9 cellular contexts compared by ENCODE assay signal in genomic region chr19:1883784-1884183, GRCh38. TPM values are rescaled to one million over a fixed set of nuclear protein-coding genes. Genes with fewer than 3 reads are reported as not detected.
A peak's percentile ranks its signal among the peaks of the same experiment; 100 is the strongest.
DNase-seq lines count a peak whose midpoint lies in the region; ATAC-seq and TF ChIP-seq lines count a peak whose summit lies in the region.
"Had no signal": no experiment of that assay in that cellular context is flagged by ENCODE, and none has a peak within 500 bp of the region (broad histone marks: within the 10 kb centered on the region; RNA-seq: fewer than 3 reads in every experiment).

No MANE protein-coding gene starts in this region.

- no peak overlapping the region for H2BK5ac ChIP-seq in H9 (ENCODE audit: insufficient read length, low read length)

- WGBS in H9 (ENCODE audit: extremely low coverage, insufficient read length, low lambda C conversion rate): no CpG with 5 or more reads among the region's 8 CpGs
- WGBS in right cardiac atrium: 20% methylated on average over 8 of the region's 8 CpGs
- 34 to 42% (median 38%) methylated on average over 8 of the region's 8 CpGs for WGBS in spleen, 5 donors

- no peak overlapping the region for H2AFZ ChIP-seq in H9 (ENCODE audit: low read length)

- H4K5ac ChIP-seq in H9 (ENCODE audit: insufficient read length, low read depth, low read length): no peak overlapping the region

- DNase-seq in H9: no peak
- DNase-seq in activated CD8-positive, alpha-beta T cell treated with anti-CD3 and anti-CD28 coated beads, Interleukin-2, amount 10 ng/mL, durations not matched to agents 7 days and 5 days: no peak
- no peak for DNase-seq in right cardiac atrium
- no peak for DNase-seq in spleen
- DNase-seq in stimulated activated CD4-positive, alpha-beta T cell treated with anti-CD3 and anti-CD28 coated beads, Interleukin-2, amount 100 ng/mL, for 48 hours: no peak
- DNase-seq in NCI-H2029 treated with DMSO at 0.1 percent for 48 hours (lab: John Stamatoyannopoulos, UW): no peak
- no peak for DNase-seq in left lobe of liver (ENCODE audit: low spot score)
- DNase-seq in SJCRH30: no peak
- DNase-seq: activated CD4-positive, alpha-beta T cell treated with anti-CD3 and anti-CD28 coated beads for 48 hours had no signal

- no peak overlapping the region for H3K27ac Mint-ChIP-seq in H9
- H3K27ac Mint-ChIP-seq in activated CD8-positive, alpha-beta T cell treated with anti-CD3 and anti-CD28 coated beads, Interleukin-2, amount 10 ng/mL, durations not matched to agents 7 days and 5 days: peak overlapping the region; percentile 95

- no peaks in the 10 kb centered on the region for H3K9me3 ChIP-seq in H9 (ENCODE audit: control insufficient read depth, low read depth, low read length)
- no peaks in the 10 kb centered on the region for H3K9me3 ChIP-seq in right cardiac atrium (ENCODE audit: control insufficient read depth, low read length)
- no peaks in the 10 kb centered on the region for H3K9me3 ChIP-seq in spleen
- H3K9me3 ChIP-seq in SJCRH30 (replicated peaks): no peaks in the 10 kb centered on the region

- peak overlapping the region; percentile 74 for H3K4me2 ChIP-seq in H9 (ENCODE audit: insufficient read depth, insufficient read length, low read length)

- no peak overlapping the region for H2BK15ac ChIP-seq in H9 (ENCODE audit: low read depth, low read length)

- H3K4ac ChIP-seq in H9 (ENCODE audit: low read depth, low read length): no peak overlapping the region

- H2BK120ac ChIP-seq in H9 (ENCODE audit: low read depth, low read length, poor library complexity, severe bottlenecking): no peak overlapping the region

- H2BK20ac ChIP-seq in H9 (ENCODE audit: low read depth, low read length, poor library complexity, severe bottlenecking): no peak overlapping the region

- H3K23me2 ChIP-seq in H9 (ENCODE audit: insufficient read length, low read depth, low read length, poor library complexity, severe bottlenecking): peaks cover 9% of the 10 kb centered on the region

- peak; percentile 10 for ATAC-seq in activated CD8-positive, alpha-beta T cell treated with anti-CD3 and anti-CD28 coated beads, Interleukin-2, amount 10 ng/mL, durations not matched to agents 7 days and 5 days
- ATAC-seq in right cardiac atrium (no peak), left lobe of liver (no peak)

- peaks cover 0 to 25% (median 14%) of the 10 kb centered on the region in 6 donors for H3K36me3 ChIP-seq in spleen
- H3K36me3 ChIP-seq in SJCRH30: no peaks in the 10 kb centered on the region

- no peak overlapping the region for H3K18ac ChIP-seq in H9 (ENCODE audit: insufficient read length, low read depth, low read length)

- no peak overlapping the region for H4K8ac ChIP-seq in H9 (replicated peaks; ENCODE audit: insufficient read length, low read depth, low read length)

- no peaks in the 10 kb centered on the region; a peak in 1 of 5 replicates for H3K9me3 Mint-ChIP-seq in H9
- H3K9me3 Mint-ChIP-seq in activated CD8-positive, alpha-beta T cell treated with anti-CD3 and anti-CD28 coated beads, Interleukin-2, amount 10 ng/mL, durations not matched to agents 7 days and 5 days (ENCODE audit: insufficient read depth): no peaks in the 10 kb centered on the region

- 0 out of 7 replicates have a peak, but pooled peaks cover 0 to 4% (median 0%) of the 10 kb centered on the region in 3 experiments for H3K36me3 Mint-ChIP-seq in H9 (ENCODE audit: insufficient read depth in 1 of 3, low read depth in 3 of 3)
- peaks cover 36% of the 10 kb centered on the region for H3K36me3 Mint-ChIP-seq in activated CD8-positive, alpha-beta T cell treated with anti-CD3 and anti-CD28 coated beads, Interleukin-2, amount 10 ng/mL, durations not matched to agents 7 days and 5 days (ENCODE audit: low read depth)

- H2AK5ac ChIP-seq in H9 (ENCODE audit: insufficient read length, low read length): no peak overlapping the region

- H3T11ph ChIP-seq in H9 (ENCODE audit: low read length): no peak overlapping the region

- no peaks in the 10 kb centered on the region for H4K20me1 ChIP-seq in H9 (ENCODE audit: control insufficient read depth, insufficient read depth, insufficient read length)

- H4K91ac ChIP-seq in H9 (ENCODE audit: insufficient read length, low read depth, low read length): peak overlapping the region; percentile 63

- TF ChIP-seq CTCF in H9 (conservative IDR thresholded peaks at IDR 0.05) (no peak), spleen (IDR thresholded peaks at IDR 0.05 in 8 of 11, conservative IDR thresholded peaks at IDR 0.05 in 3 of 11) (no peak)

- peaks cover 2% of the 10 kb centered on the region; the same call in 1 of the 2 replicates for H3K27me3 Mint-ChIP-seq in H9 (ENCODE audit: low read depth)
- no peaks in the 10 kb centered on the region for H3K27me3 Mint-ChIP-seq in activated CD8-positive, alpha-beta T cell treated with anti-CD3 and anti-CD28 coated beads, Interleukin-2, amount 10 ng/mL, durations not matched to agents 7 days and 5 days (ENCODE audit: low read depth)

- H2BK12ac ChIP-seq in H9 (ENCODE audit: insufficient read length, low read depth, low read length): no peak overlapping the region

- H3K4me3 ChIP-seq in right cardiac atrium (ENCODE audit: low read length): peak overlapping the region; percentile 85
- peak overlapping the region; percentile 68 to 96 (median 88) for H3K4me3 ChIP-seq in spleen
- no peak overlapping the region; the same call in 1 of the 2 replicates for H3K4me3 ChIP-seq in SJCRH30

- no peak overlapping the region for H3K56ac ChIP-seq in H9 (ENCODE audit: insufficient read length, low read depth, low read length)

- H3K9ac ChIP-seq in H9 (ENCODE audit: extremely low read depth, insufficient read length, low read length): peak overlapping the region; percentile 65

- H3K4me3 Mint-ChIP-seq in H9: peak overlapping the region; percentile 91 to 95
- peak overlapping the region; percentile 93 for H3K4me3 Mint-ChIP-seq in activated CD8-positive, alpha-beta T cell treated with anti-CD3 and anti-CD28 coated beads, Interleukin-2, amount 10 ng/mL, durations not matched to agents 7 days and 5 days

- H3K14ac ChIP-seq in H9 (ENCODE audit: insufficient read depth, low read length): no peak overlapping the region; the same call in 1 of the 2 replicates

- intact Hi-C loops in right cardiac atrium (cut with DNase I): no loop called here
- intact Hi-C loops in spleen (cut with DNase I; ENCODE audit: low total_unique reads): no loop called here

- TF ChIP-seq POLR2A in spleen (IDR thresholded peaks at IDR 0.05): no peak

- H3K27ac ChIP-seq in H9 (ENCODE audit: insufficient read length, low read depth, low read length): no peak overlapping the region
- H3K27ac ChIP-seq in right cardiac atrium (ENCODE audit: low read length): peak overlapping the region; percentile 86
- peak overlapping the region; percentile 79 to 95 (median 93) for H3K27ac ChIP-seq in spleen
- no peak overlapping the region for H3K27ac ChIP-seq in SJCRH30

- H3K4me1 ChIP-seq in H9 (ENCODE audit: insufficient read depth, low read length) (peaks cover 11% of the 10 kb centered on the region; the same call in 1 of the 2 replicates), right cardiac atrium (ENCODE audit: control insufficient read depth, insufficient read depth, low read length) (no peaks in the 10 kb centered on the region), spleen (peaks cover 33 to 75% (median 58%) of the 10 kb centered on the region in 6 donors), SJCRH30 (peaks cover 8% of the 10 kb centered on the region; the same call in 1 of the 2 replicates)

- POLR2A ChIA-PET in activated CD8-positive, alpha-beta T cell treated with anti-CD3 and anti-CD28 coated beads, Interleukin-2, amount 10 ng/mL, durations not matched to agents 7 days and 5 days (lab: Charles Lee): interaction anchor here (0.7 to 3.0 kb wide), 8 partner anchors 8 to 168 kb away, joined by 3 to 26 read pairs (median 4); partner anchors contain the start of gene MKNK2

- H3K27me3 ChIP-seq in H9 (ENCODE audit: insufficient read depth, low read length) (no peaks in the 10 kb centered on the region), right cardiac atrium (ENCODE audit: control insufficient read depth, insufficient read depth) (no peaks in the 10 kb centered on the region), spleen (replicated peaks in 1 of 7) (no peaks in the 10 kb centered on the region), SJCRH30 (no peaks in the 10 kb centered on the region)

- peaks cover 23% of the 10 kb centered on the region for H3K79me1 ChIP-seq in H9 (ENCODE audit: insufficient read depth, low read depth, low read length, poor library complexity, severe bottlenecking)

- H3K23ac ChIP-seq in H9 (ENCODE audit: insufficient read length, low read depth, low read length): no peak overlapping the region

- peaks cover 12% of the 10 kb centered on the region; the same call in 1 of the 2 replicates for H3K79me2 ChIP-seq in H9 (ENCODE audit: insufficient read depth, low read length)

- CTCF ChIA-PET in activated CD8-positive, alpha-beta T cell treated with anti-CD3 and anti-CD28 coated beads, Interleukin-2, amount 10 ng/mL, durations not matched to agents 7 days and 5 days (lab: Charles Lee): interaction anchor here (1.3 to 3.2 kb wide), 2 partner anchors 11 to 19 kb away, joined by 3 to 22 read pairs; no protein-coding TSS in a partner anchor

- H3K4me1 Mint-ChIP-seq in H9: peaks cover 33 to 34% of the 10 kb centered on the region in 2 experiments
- H3K4me1 Mint-ChIP-seq in activated CD8-positive, alpha-beta T cell treated with anti-CD3 and anti-CD28 coated beads, Interleukin-2, amount 10 ng/mL, durations not matched to agents 7 days and 5 days (ENCODE audit: low read depth): peaks cover 50% of the 10 kb centered on the region

RNA-seq across cellular contexts. Expression of gene ABHD17A, which starts 1.5 kb away (rescaled TPM):
- 47.5 and 50.3 TPM in 2 replicates for total RNA-seq in H9 (2021)
- 100 to 1,000 TPM; 181 to 196 TPM for total RNA-seq in activated CD8-positive, alpha-beta T cell treated with anti-CD3 and anti-CD28 coated beads, Interleukin-2, amount 10 ng/mL, durations not matched to agents 7 days and 5 days
- total RNA-seq in right cardiac atrium: 10 to 100 TPM; 64.4 to 71.3 (median 68.3) TPM
- polyA plus RNA-seq in right cardiac atrium: 96.0 TPM
- total RNA-seq in spleen: 100 to 1,000 TPM in 2 of 7 donors, 10 to 100 TPM in 5; 73.4 to 104 (median 83.0) TPM
- 100 to 1,000 TPM in 1 of 3 donors, 10 to 100 TPM in 2; 80.4 to 107 (median 88.1) TPM for polyA plus RNA-seq in spleen
- total RNA-seq in left lobe of liver: 29.4 TPM
- total RNA-seq in SJCRH30 (2014; rRNA removed; shearing (Covaris generic)): 39.2 and 41.6 TPM in 2 replicates

RNA-seq across cellular contexts. Expression of gene KLF16, which starts 20.4 kb away (rescaled TPM):
- total RNA-seq in H9 (2021) (66.5 and 66.8 TPM in 2 replicates), right cardiac atrium (10 to 100 TPM in 1 of 4 donors, 1 to 10 TPM in 3; 6.4 to 11.1 (median 7.3) TPM), spleen (10 to 100 TPM; 12.9 to 39.0 (median 29.5) TPM), left lobe of liver (11.9 TPM)
- 10 to 100 TPM; 26.5 to 29.8 TPM for total RNA-seq in activated CD8-positive, alpha-beta T cell treated with anti-CD3 and anti-CD28 coated beads, Interleukin-2, amount 10 ng/mL, durations not matched to agents 7 days and 5 days
- polyA plus RNA-seq in right cardiac atrium (4.5 TPM), spleen (10 to 100 TPM in 1 of 3 donors, 1 to 10 TPM in 2; 7.1 to 19.5 (median 8.1) TPM)
- total RNA-seq in SJCRH30 (2014; rRNA removed; shearing (Covaris generic)): 5.1 and 5.8 TPM in 2 replicates

RNA-seq across cellular contexts. Expression of gene ADAT3, which starts 21.4 kb away (rescaled TPM):
- total RNA-seq in H9 (2021) (12.2 and 12.9 TPM in 2 replicates), right cardiac atrium (1 to 10 TPM; 1.2 to 2.7 (median 2.0) TPM), spleen (10 to 100 TPM in 2 of 7 donors, 1 to 10 TPM in 5; 6.4 to 11.0 (median 8.3) TPM), left lobe of liver (4.5 TPM)
- total RNA-seq in activated CD8-positive, alpha-beta T cell treated with anti-CD3 and anti-CD28 coated beads, Interleukin-2, amount 10 ng/mL, durations not matched to agents 7 days and 5 days: 10 to 100 TPM in 1 of 2 experiments, 1 to 10 TPM in 1; 9.9 to 11.0 TPM
- polyA plus RNA-seq in right cardiac atrium (1.8 TPM), spleen (1 to 10 TPM; 3.2 to 9.4 (median 4.0) TPM)
- 4.7 and 4.8 TPM in 2 replicates for total RNA-seq in SJCRH30 (2014; rRNA removed; shearing (Covaris generic))

RNA-seq across cellular contexts. Expression of gene SCAMP4, which starts 21.4 kb away (rescaled TPM):
- 65.0 and 69.0 TPM in 2 replicates for total RNA-seq in H9 (2021)
- 10 to 100 TPM; 29.9 to 37.2 TPM for total RNA-seq in activated CD8-positive, alpha-beta T cell treated with anti-CD3 and anti-CD28 coated beads, Interleukin-2, amount 10 ng/mL, durations not matched to agents 7 days and 5 days
- 10 to 100 TPM; 18.4 to 19.9 (median 18.9) TPM for total RNA-seq in right cardiac atrium
- 16.1 TPM for polyA plus RNA-seq in right cardiac atrium
- total RNA-seq in spleen: 10 to 100 TPM; 45.4 to 92.2 (median 53.6) TPM
- 10 to 100 TPM; 13.0 to 29.9 (median 17.9) TPM for polyA plus RNA-seq in spleen
- total RNA-seq in left lobe of liver: 23.9 TPM
- total RNA-seq in SJCRH30 (2014; rRNA removed; shearing (Covaris generic)): 29.1 and 29.2 TPM in 2 replicates

RNA-seq across cellular contexts. Expression of gene REXO1, which starts 35.5 kb away (rescaled TPM):
- total RNA-seq in H9 (2021) (45.6 and 56.8 TPM in 2 replicates), right cardiac atrium (10 to 100 TPM; 12.8 to 22.1 (median 17.4) TPM), spleen (10 to 100 TPM; 35.7 to 88.1 (median 59.2) TPM), left lobe of liver (19.3 TPM)
- 10 to 100 TPM; 47.9 to 52.9 TPM for total RNA-seq in activated CD8-positive, alpha-beta T cell treated with anti-CD3 and anti-CD28 coated beads, Interleukin-2, amount 10 ng/mL, durations not matched to agents 7 days and 5 days
- polyA plus RNA-seq in right cardiac atrium (15.3 TPM), spleen (10 to 100 TPM; 13.4 to 52.3 (median 27.4) TPM)
- total RNA-seq in SJCRH30 (2014; rRNA removed; shearing (Covaris generic)): 17.7 and 19.1 TPM in 2 replicates

Comparison
In these comparisons a context has a peak if more than half of its experiments do, and no peak if none do; other contexts are left out.
1. H3K27ac ChIP-seq: peak in right cardiac atrium (single experiment) and spleen (8 of 8); none in H9 (single experiment) and SJCRH30 (single experiment).